Comparison of ENCODE assay signal across 10 cellular contexts in genomic region chr5:81856948-81857928, GRCh38.
DNase-seq lines count a peak whose midpoint lies in the region; ATAC-seq and TF ChIP-seq lines count a peak whose summit lies in the region.
"Had no signal": no experiment of that assay in that cellular context is flagged by ENCODE, and none has a peak within 500 bp of the region (broad histone marks: within the 10 kb centered on the region; RNA-seq: fewer than 3 reads in every experiment).

No MANE protein-coding gene starts in this region.

- H3K9me3 Mint-ChIP-seq in nephron progenitor cell, result no peaks in the 10 kb centered on the region
- no peaks in the 10 kb centered on the region for H3K9me3 Mint-ChIP-seq in activated T-cell treated with anti-CD3 and anti-CD28 coated beads, Interleukin-2, amount 50 U/mL, for 4 hours
- H3K9me3 Mint-ChIP-seq: natural killer cell treated with Interleukin-12 subunit alpha and Interleukin-12 subunit beta and Interleukin-15 and Interleukin-18, amount 100 ng/mL, for 72 hours had no signal

- H3K4me1 Mint-ChIP-seq in nephron progenitor cell, result peaks cover 57% of the 10 kb centered on the region
- H3K4me1 Mint-ChIP-seq in activated T-cell treated with anti-CD3 and anti-CD28 coated beads, Interleukin-2, amount 50 U/mL, for 4 hours (ENCODE audit: low read depth), result peaks cover 25% of the 10 kb centered on the region

- no peaks in the 10 kb centered on the region for H3K36me3 Mint-ChIP-seq in nephron progenitor cell (ENCODE audit: low read depth)
- no peaks in the 10 kb centered on the region for H3K36me3 Mint-ChIP-seq in activated T-cell treated with anti-CD3 and anti-CD28 coated beads, Interleukin-2, amount 50 U/mL, for 4 hours (ENCODE audit: insufficient read depth)
- H3K36me3 Mint-ChIP-seq: natural killer cell treated with Interleukin-12 subunit alpha and Interleukin-12 subunit beta and Interleukin-15 and Interleukin-18, amount 100 ng/mL, for 72 hours had no signal

- H3K79me2 ChIP-seq in KMS-11 (ENCODE audit: insufficient read depth, low read depth), result no peaks in the 10 kb centered on the region; the same call in 1 of the 2 replicates
- no peaks in the 10 kb centered on the region for H3K79me2 ChIP-seq in fibroblast of lung (ENCODE audit: control insufficient read depth, insufficient read depth, low read length)

- ATAC-seq in GM19395 (IDR thresholded peaks at IDR 0.05; ENCODE audit: unreplicated experiment), result no peak
- no peak for ATAC-seq in activated T-cell treated with anti-CD3 and anti-CD28 coated beads, Interleukin-2, amount 50 U/mL, for 4 hours
- no peak for ATAC-seq in GM18907 (IDR thresholded peaks at IDR 0.05; ENCODE audit: unreplicated experiment)

- H3K4me3 ChIP-seq in KMS-11 (IDR thresholded peaks at IDR 0.05; ENCODE audit: insufficient read depth, low read depth, low read length) (no peak overlapping the region), SJCRH30 (peak overlapping the region; percentile 7; the same call in 1 of the 2 replicates), fibroblast of lung (replicated peaks in 1 of 4; ENCODE audit: control extremely low read depth in 1 of 4, insufficient read depth in 1 of 4, low read depth in 3 of 4, low read length in 4 of 4) (no peak overlapping the region)
- H3K4me3 ChIP-seq: Peyer's patch had no signal

- H3K9ac ChIP-seq in KMS-11, result no peak overlapping the region
- H3K9ac ChIP-seq in fibroblast of lung (ENCODE audit: insufficient read depth, low read length), result no peak overlapping the region

- no peaks in the 10 kb centered on the region for H3K36me3 ChIP-seq in KMS-11 (ENCODE audit: insufficient read depth)
- no peaks in the 10 kb centered on the region for H3K36me3 ChIP-seq in SJCRH30
- H3K36me3 ChIP-seq in fibroblast of lung (ENCODE audit: control insufficient read depth, insufficient read depth, low read length), result no peaks in the 10 kb centered on the region
- H3K36me3 ChIP-seq: Peyer's patch had no signal

- no peak overlapping the region for H3K4me3 Mint-ChIP-seq in nephron progenitor cell
- no peak overlapping the region for H3K4me3 Mint-ChIP-seq in activated T-cell treated with anti-CD3 and anti-CD28 coated beads, Interleukin-2, amount 50 U/mL, for 4 hours
- H3K4me3 Mint-ChIP-seq: natural killer cell treated with Interleukin-12 subunit alpha and Interleukin-12 subunit beta and Interleukin-15 and Interleukin-18, amount 100 ng/mL, for 72 hours had no signal

- peaks cover 4% of the 10 kb centered on the region for H3K27me3 Mint-ChIP-seq in nephron progenitor cell (ENCODE audit: low read depth, poor library complexity)
- H3K27me3 Mint-ChIP-seq in activated T-cell treated with anti-CD3 and anti-CD28 coated beads, Interleukin-2, amount 50 U/mL, for 4 hours (ENCODE audit: low read depth), result no peaks in the 10 kb centered on the region
- H3K27me3 Mint-ChIP-seq: natural killer cell treated with Interleukin-12 subunit alpha and Interleukin-12 subunit beta and Interleukin-15 and Interleukin-18, amount 100 ng/mL, for 72 hours had no signal

- no peaks in the 10 kb centered on the region for H4K20me1 ChIP-seq in KMS-11 (ENCODE audit: insufficient read depth)
- no peaks in the 10 kb centered on the region for H4K20me1 ChIP-seq in fibroblast of lung (ENCODE audit: control insufficient read depth, extremely low read depth, insufficient read depth, low read length)

- peaks cover 50% of the 10 kb centered on the region for H3K4me1 ChIP-seq in KMS-11 (ENCODE audit: low read depth, poor library complexity, severe bottlenecking)
- peaks cover 6% of the 10 kb centered on the region; the same call in 1 of the 2 replicates for H3K4me1 ChIP-seq in SJCRH30
- H3K4me1 ChIP-seq in fibroblast of lung (ENCODE audit: control insufficient read depth, extremely low read depth, insufficient read depth, low read length), result peaks cover 4% of the 10 kb centered on the region

- H3K9me3 ChIP-seq in SJCRH30 (replicated peaks) (no peaks in the 10 kb centered on the region), fibroblast of lung (ENCODE audit: control insufficient read depth, insufficient read depth, low read depth, low read length) (no peaks in the 10 kb centered on the region)
- H3K9me3 ChIP-seq: Peyer's patch had no signal

- H3K27me3 ChIP-seq in KMS-11 (ENCODE audit: insufficient read depth, low read depth), result no peaks in the 10 kb centered on the region
- H3K27me3 ChIP-seq in SJCRH30, result no peaks in the 10 kb centered on the region
- no peaks in the 10 kb centered on the region for H3K27me3 ChIP-seq in fibroblast of lung (ENCODE audit: control insufficient read depth, insufficient read depth, low read length)
- H3K27me3 ChIP-seq: Peyer's patch had no signal

- DNase-seq in DMS53 treated with DMSO at 0.1 percent for 48 hours (lab: John Stamatoyannopoulos, UW; ENCODE audit: unreplicated experiment), result peak; percentile 63
- DNase-seq in SJCRH30, result peak; percentile 24 to 49
- peak; percentile 10 to 20 for DNase-seq in fibroblast of lung (ENCODE audit: low read depth in 2 of 2)
- DNase-seq in nephron progenitor cell, result no peak
- DNase-seq in activated T-cell treated with anti-CD3 and anti-CD28 coated beads, Interleukin-2, amount 50 U/mL, for 4 hours, result no peak

- peak overlapping the region; percentile 41 for H3K27ac Mint-ChIP-seq in nephron progenitor cell
- H3K27ac Mint-ChIP-seq: natural killer cell treated with Interleukin-12 subunit alpha and Interleukin-12 subunit beta and Interleukin-15 and Interleukin-18, amount 100 ng/mL, for 72 hours had no signal

- H3K27ac ChIP-seq in KMS-11 (peak overlapping the region; percentile 91; the same call in 1 of the 2 replicates), SJCRH30 (no peak overlapping the region), fibroblast of lung (ENCODE audit: insufficient read depth, low read length) (no peak overlapping the region)

- peak overlapping the region; percentile 94 for H3K4me2 ChIP-seq in KMS-11
- no peak overlapping the region for H3K4me2 ChIP-seq in fibroblast of lung (ENCODE audit: extremely low read depth, insufficient read depth, low read length)

- TF ChIP-seq CTCF in KMS-11 (conservative IDR thresholded peaks at IDR 0.05; ENCODE audit: low read depth, low read length) (peak; percentile 74), fibroblast of lung (conservative IDR thresholded peaks at IDR 0.05 in 1 of 2, IDR thresholded peaks at IDR 0.05 in 1 of 2; ENCODE audit: low read depth in 1 of 2, low read length in 2 of 2) (peak; percentile 22 to 29), nephron progenitor cell (IDR thresholded peaks at IDR 0.05) (peak; percentile 7)

- H2AFZ ChIP-seq in KMS-11 (ENCODE audit: low read depth) (no peak overlapping the region; the same call in 1 of the 2 replicates), fibroblast of lung (ENCODE audit: low read length) (peak overlapping the region; percentile 26)

Comparison
In these comparisons a context has a peak if more than half of its experiments do, and no peak if none do; other contexts are left out.
1. DNase-seq: peak in DMS53 treated with DMSO at 0.1 percent for 48 hours (single experiment), SJCRH30 (2 of 2) and fibroblast of lung (2 of 2); none in nephron progenitor cell (single experiment) and activated T-cell treated with anti-CD3 and anti-CD28 coated beads, Interleukin-2, amount 50 U/mL, for 4 hours (single experiment).
2. CTCF ChIP-seq: peak in every context shown above with its lines; median percentile 74 in KMS-11; 26 in fibroblast of lung; 7 in nephron progenitor cell.